Comparison of ENCODE assay signal across 8 cellular contexts in the genomic region with DNA sequence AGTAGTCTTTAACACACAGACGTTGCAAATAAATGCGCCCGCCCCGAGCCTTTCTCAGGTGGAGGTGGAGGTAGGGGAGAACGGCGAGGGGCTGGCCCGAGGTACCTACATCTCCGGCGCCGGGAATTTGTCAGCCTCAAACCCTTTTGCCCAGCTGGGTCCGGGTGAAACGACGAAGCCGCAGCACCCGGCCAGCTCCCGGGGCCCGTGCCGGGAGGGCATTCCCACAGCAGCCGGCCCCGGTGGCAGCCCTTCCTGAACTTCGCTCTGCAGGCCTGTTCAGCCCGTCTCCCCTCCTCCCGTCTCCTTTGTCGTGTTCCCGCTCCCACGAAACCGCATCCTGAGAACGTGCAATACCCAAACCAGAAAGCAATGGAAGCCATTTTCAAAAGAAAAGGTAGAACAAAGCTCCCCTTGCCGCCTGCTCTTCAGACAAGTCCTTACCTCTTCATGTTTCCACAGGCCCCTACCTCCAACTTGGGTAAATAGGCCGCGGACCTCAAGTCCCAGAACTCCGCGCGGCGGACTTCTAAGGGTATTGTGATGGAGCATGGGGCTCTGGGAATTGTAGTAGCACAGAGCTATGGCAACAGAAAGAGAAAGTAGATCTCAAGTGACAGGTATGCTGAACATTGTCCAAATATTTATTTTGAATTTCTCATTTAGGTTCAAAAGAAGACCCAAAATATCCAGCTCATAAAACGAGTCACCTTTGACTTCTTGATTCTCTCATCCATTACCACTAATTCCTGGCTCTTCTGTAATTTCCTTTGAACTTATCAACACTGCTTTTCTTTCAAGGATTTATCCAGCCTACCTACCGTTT. TPM values are rescaled to one million over a fixed set of nuclear protein-coding genes. Genes with fewer than 3 reads are reported as not detected.
DNase-seq lines count a peak whose midpoint lies in the region; ATAC-seq and TF ChIP-seq lines count a peak whose summit lies in the region.

TSS of gene RBM41 (minus strand) at position 501 of the 826 bp plus-strand sequence. CDS start at position 452, 49 bp downstream.

- intact Hi-C loops in testis (cut with DNase I; ENCODE audit: low total_unique reads), result no loop called here

- TF ChIP-seq POLR2A in testis (IDR thresholded peaks at IDR 0.05), result no peak

- H3K27me3 Mint-ChIP-seq in activated naive CD4-positive, alpha-beta T cell treated with anti-CD3 and anti-CD28 coated beads, Interleukin-2, amount 50 U/mL, for 24 hours, result no peaks in the 10 kb centered on the region
- H3K27me3 Mint-ChIP-seq in glutamatergic neuron (ENCODE audit: unreplicated experiment), result no peaks in the 10 kb centered on the region

- H3K27ac ChIP-seq in testis, result peak within 1 kb of the TSS in 1 of 2 donors; percentile 50

- peaks cover 17% of the 10 kb centered on the region for H3K36me3 Mint-ChIP-seq in activated naive CD4-positive, alpha-beta T cell treated with anti-CD3 and anti-CD28 coated beads, Interleukin-2, amount 50 U/mL, for 24 hours
- H3K36me3 Mint-ChIP-seq in glutamatergic neuron (ENCODE audit: unreplicated experiment), result no peaks in the 10 kb centered on the region

- H3K4me1 Mint-ChIP-seq in activated naive CD4-positive, alpha-beta T cell treated with anti-CD3 and anti-CD28 coated beads, Interleukin-2, amount 50 U/mL, for 24 hours, result peaks cover 47% of the 10 kb centered on the region
- H3K4me1 Mint-ChIP-seq in glutamatergic neuron (ENCODE audit: low read depth, unreplicated experiment), result peaks cover 7% of the 10 kb centered on the region

- DNase-seq in GM03348 (ENCODE audit: low spot score) (peak; percentile 54), NAMALWA (ENCODE audit: low spot score) (peak; percentile 70), SKM-1 (lab: John Stamatoyannopoulos, UW; ENCODE audit: unreplicated experiment) (peak; percentile 10), glutamatergic neuron (peak; percentile 66), omental fat pad (ENCODE audit: low spot score) (peak; percentile 35), testis (peak; percentile 91)

- WGBS in testis, 2 donors, result 0 to 1% methylated on average over 8 to 15 of the region's 37 CpGs

- no peaks in the 10 kb centered on the region for H3K27me3 ChIP-seq in testis

- H3K27ac Mint-ChIP-seq in activated naive CD4-positive, alpha-beta T cell treated with anti-CD3 and anti-CD28 coated beads, Interleukin-2, amount 50 U/mL, for 24 hours, result peak within 1 kb of the TSS; percentile 95
- H3K27ac Mint-ChIP-seq in glutamatergic neuron (ENCODE audit: unreplicated experiment), result peak within 1 kb of the TSS; percentile 98

- no peaks in the 10 kb centered on the region for H3K36me3 ChIP-seq in testis (ENCODE audit: low read depth, missing control alignments)

- H3K4me3 Mint-ChIP-seq in activated naive CD4-positive, alpha-beta T cell treated with anti-CD3 and anti-CD28 coated beads, Interleukin-2, amount 50 U/mL, for 24 hours, result peak within 1 kb of the TSS; percentile 97
- H3K4me3 Mint-ChIP-seq in glutamatergic neuron (ENCODE audit: unreplicated experiment), result peak within 1 kb of the TSS; percentile 99

- no peaks in the 10 kb centered on the region for H3K9me3 ChIP-seq in testis

- ATAC-seq in HG02571 (IDR thresholded peaks at IDR 0.05; ENCODE audit: unreplicated experiment) (peak; percentile 98), omental fat pad (ENCODE audit: low FRiP score) (peak; percentile 88)

- peak within 1 kb of the TSS; percentile 55 to 73 for H3K4me3 ChIP-seq in testis

- no peaks in the 10 kb centered on the region for H3K4me1 ChIP-seq in testis

- no peak for TF ChIP-seq CTCF in glutamatergic neuron (IDR thresholded peaks at IDR 0.05; ENCODE audit: partially characterized antibody, unreplicated experiment)
- TF ChIP-seq CTCF in omental fat pad (IDR thresholded peaks at IDR 0.05), result no peak
- TF ChIP-seq CTCF in testis (IDR thresholded peaks at IDR 0.05), result no peak

- H3K9me3 Mint-ChIP-seq in activated naive CD4-positive, alpha-beta T cell treated with anti-CD3 and anti-CD28 coated beads, Interleukin-2, amount 50 U/mL, for 24 hours, result no peaks in the 10 kb centered on the region
- no peaks in the 10 kb centered on the region for H3K9me3 Mint-ChIP-seq in glutamatergic neuron (ENCODE audit: unreplicated experiment)

RNA-seq across cellular contexts. Expression of gene RBM41, which starts in this region (rescaled TPM):
- 18.9 TPM for total RNA-seq in glutamatergic neuron (ENCODE audit: unreplicated experiment)
- 10 to 100 TPM in 2 of 4 donors, 1 to 10 TPM in 2; 8.5 to 21.0 (median 10.9) TPM for total RNA-seq in omental fat pad
- total RNA-seq in testis, result 10 to 100 TPM; 24.7 to 41.2 TPM
- polyA plus RNA-seq in testis (ENCODE audit: insufficient read depth, low read depth, low replicate concordance), result 7.0 TPM

Comparison
In these comparisons a context has a peak if more than half of its experiments do, and no peak if none do; other contexts are left out.
1. DNase-seq: peak in every context shown above with its lines; median percentile 91 in testis; 70 in NAMALWA; 66 in glutamatergic neuron; 54 in GM03348; 35 in omental fat pad; 10 in SKM-1.